28 cellular contexts compared by ENCODE assay signal in genomic region chr12:114220311-114220710, GRCh38.
"Had no signal": no experiment of that assay in that cellular context is flagged by ENCODE, and none has a peak within 500 bp of the region (broad histone marks: within the 10 kb centered on the region; RNA-seq: fewer than 3 reads in every experiment).

No MANE protein-coding gene starts in this region.

- H3K36me3 ChIP-seq: brain microvascular endothelial cell, cardiac muscle cell had no signal

- H3K27me3 Mint-ChIP-seq: activated CD4-positive, alpha-beta memory T cell treated with anti-CD3 and anti-CD28 coated beads, Interleukin-2, amount 10 ng/mL, durations not matched to agents 7 days and 5 days had no signal

- ATAC-seq: activated CD4-positive, alpha-beta T cell treated with anti-CD3 and anti-CD28 coated beads for 36 hours; activated T-helper 17 cell treated with anti-CD3 and anti-CD28 coated beads, Interleukin-2, amount 50 U/mL, for 72 hours; Panc1 had no signal

- H3K4me3 ChIP-seq: cardiac muscle cell, SK-N-MC had no signal

- H3K27ac ChIP-seq: brain microvascular endothelial cell, cardiac muscle cell, SK-N-MC, VCaP had no signal

- DNase-seq: activated CD4-positive, alpha-beta memory T cell treated with anti-CD3 and anti-CD28 coated beads, Interleukin-2, amount 10 ng/mL, durations not matched to agents 7 days and 5 days; activated CD4-positive, alpha-beta T cell treated with anti-CD3 and anti-CD28 coated beads for 36 hours; activated CD4-positive, alpha-beta T cell treated with anti-CD3 and anti-CD28 coated beads, Interleukin-2, amount 50 U/mL, for 1 hour; activated gamma-delta T cell; activated naive CD4-positive, alpha-beta T cell treated with anti-CD3 and anti-CD28 coated beads for 36 hours; activated naive CD8-positive, alpha-beta T cell treated with anti-CD3 and anti-CD28 coated beads for 36 hours; activated T-cell treated with anti-CD3 and anti-CD28 coated beads for 4 hours; activated T-cell treated with anti-CD3 and anti-CD28 coated beads, Interleukin-2, amount 50 U/mL, for 48 hours; brain microvascular endothelial cell; cerebellar nuclear complex; Karpas-422; MM.1S; NCI-H1105; NCI-H1436; NCI-H1694 treated with DMSO at 0.1 percent for 48 hours; NCI-H2081 treated with DMSO at 0.1 percent for 48 hours; NCI-H2171 treated with DMSO at 0.1 percent for 48 hours; NCI-H226; NCI-H510A; NCI-H526 treated with DMSO at 0.1 percent for 48 hours; OCI-M1; RPMI8226; T-helper 1 cell had no signal

- H3K9me3 Mint-ChIP-seq: activated naive CD4-positive, alpha-beta T cell treated with anti-CD3 and anti-CD28 coated beads for 36 hours had no signal

- H3K36me3 Mint-ChIP-seq: activated naive CD8-positive, alpha-beta T cell treated with anti-CD3 and anti-CD28 coated beads for 36 hours had no signal

- H3K27ac Mint-ChIP-seq: activated CD4-positive, alpha-beta memory T cell treated with anti-CD3 and anti-CD28 coated beads, Interleukin-2, amount 10 ng/mL, durations not matched to agents 7 days and 5 days; activated CD4-positive, alpha-beta T cell treated with anti-CD3 and anti-CD28 coated beads for 36 hours; activated naive CD4-positive, alpha-beta T cell treated with anti-CD3 and anti-CD28 coated beads for 36 hours; activated naive CD8-positive, alpha-beta T cell treated with anti-CD3 and anti-CD28 coated beads for 36 hours; activated T-helper 17 cell treated with anti-CD3 and anti-CD28 coated beads, Interleukin-2, amount 50 U/mL, for 72 hours had no signal

- H3K4me3 Mint-ChIP-seq: activated CD4-positive, alpha-beta memory T cell treated with anti-CD3 and anti-CD28 coated beads, Interleukin-2, amount 10 ng/mL, durations not matched to agents 7 days and 5 days; activated CD4-positive, alpha-beta T cell treated with anti-CD3 and anti-CD28 coated beads for 36 hours; activated naive CD4-positive, alpha-beta T cell treated with anti-CD3 and anti-CD28 coated beads for 36 hours; activated naive CD8-positive, alpha-beta T cell treated with anti-CD3 and anti-CD28 coated beads for 36 hours; activated T-helper 17 cell treated with anti-CD3 and anti-CD28 coated beads, Interleukin-2, amount 50 U/mL, for 72 hours had no signal

- H3K27me3 ChIP-seq: brain microvascular endothelial cell, cardiac muscle cell had no signal

- H3K4me1 Mint-ChIP-seq: activated CD4-positive, alpha-beta memory T cell treated with anti-CD3 and anti-CD28 coated beads, Interleukin-2, amount 10 ng/mL, durations not matched to agents 7 days and 5 days; activated CD4-positive, alpha-beta T cell treated with anti-CD3 and anti-CD28 coated beads for 36 hours; activated naive CD8-positive, alpha-beta T cell treated with anti-CD3 and anti-CD28 coated beads for 36 hours; activated T-helper 17 cell treated with anti-CD3 and anti-CD28 coated beads, Interleukin-2, amount 50 U/mL, for 72 hours had no signal
